12 cellular contexts compared by ENCODE assay signal in genomic region chr1:84247425-84248220, GRCh38. TPM values are rescaled to one million over a fixed set of nuclear protein-coding genes. Genes with fewer than 3 reads are reported as not detected.
DNase-seq lines count a peak whose midpoint lies in the region; ATAC-seq, FAIRE-seq and TF ChIP-seq lines count a peak whose summit lies in the region.
"Had no signal": no experiment of that assay in that cellular context is flagged by ENCODE, and none has a peak within 500 bp of the region (broad histone marks: within the 10 kb centered on the region; RNA-seq: fewer than 3 reads in every experiment).

No MANE protein-coding gene starts in this region.

- POLR2A ChIA-PET in K562 (lab: Yijun Ruan, JAX): interaction anchor here (0.7 to 1.7 kb wide), 2 partner anchors 10 to 12 kb away, joined by 3 to 4 read pairs; no protein-coding TSS in a partner anchor

- no peak for FAIRE-seq in K562 (lab: Jason Lieb, UNC)

- no peak for TF ChIP-seq POLR2A in K562 (conservative IDR thresholded peaks at IDR 0.05)

- peaks cover 3% of the 10 kb centered on the region for H3K36me3 Mint-ChIP-seq in memory B cell
- H3K36me3 Mint-ChIP-seq: brain had no signal

- no peak overlapping the region for H3K27ac Mint-ChIP-seq in memory B cell
- H3K27ac Mint-ChIP-seq: activated B cell treated with CpG ODN at 0.5 μM for 24 hours had no signal

- TF ChIP-seq EP300 in K562 (IDR thresholded peaks at IDR 0.05; ENCODE audit: low read length): 0 out of 2 replicates have a peak, but pooled peaks have one; percentile 12

- peaks cover 4% of the 10 kb centered on the region for H3K4me1 Mint-ChIP-seq in memory B cell
- H3K4me1 Mint-ChIP-seq: brain had no signal

- no peak for TF ChIP-seq RAD21 in K562 (CRISPR knock-in tag; conservative IDR thresholded peaks at IDR 0.05 in 1 of 2, IDR thresholded peaks at IDR 0.05 in 1 of 2)

- H3K27ac ChIP-seq in C4-2B: peak overlapping the region; percentile 28; the same call in 1 of the 2 replicates
- no peak overlapping the region; the same call in 2 of the 3 replicates for H3K27ac ChIP-seq in K562 (ENCODE audit: extremely low read depth, low read depth, low read length)
- H3K27ac ChIP-seq in Karpas-422 (ENCODE audit: low read length): no peak overlapping the region
- no peak overlapping the region for H3K27ac ChIP-seq in right cardiac atrium (ENCODE audit: low read length)
- H3K27ac ChIP-seq: neutrophil had no signal

- H3K36me3 ChIP-seq in K562 (ENCODE audit: control insufficient read depth, insufficient read depth, low read length) (no peaks in the 10 kb centered on the region), Karpas-422 (ENCODE audit: insufficient read depth, low read length) (no peaks in the 10 kb centered on the region)
- H3K36me3 ChIP-seq: neutrophil had no signal

- H3K4me3 Mint-ChIP-seq in memory B cell: peak overlapping the region; percentile 3
- H3K4me3 Mint-ChIP-seq: activated B cell treated with CpG ODN at 0.5 μM for 24 hours, brain had no signal

- H2AFZ ChIP-seq in K562 (ENCODE audit: low read depth, low read length) (peak overlapping the region; percentile 29; the same call in 1 of the 2 replicates), Karpas-422 (ENCODE audit: low read length) (no peak overlapping the region)

- TF ChIP-seq CTCF in C4-2B (conservative IDR thresholded peaks at IDR 0.05): no peak
- TF ChIP-seq CTCF in K562 (IDR thresholded peaks at IDR 0.05 in 2 of 3, conservative IDR thresholded peaks at IDR 0.05 in 1 of 3; ENCODE audit: insufficient read depth in 2 of 3, low read depth in 1 of 3, low read length in 3 of 3): no peak

- H3K79me2 ChIP-seq in K562 (ENCODE audit: control insufficient read depth, insufficient read depth, low read length) (no peaks in the 10 kb centered on the region), Karpas-422 (ENCODE audit: low read length) (no peaks in the 10 kb centered on the region)

- in situ Hi-C loops in K562 (cut with MboI): no loop called here

- H3K9ac ChIP-seq in K562 (ENCODE audit: insufficient read depth in 1 of 2, low read depth in 2 of 2, low read length in 2 of 2) (no peak overlapping the region), Karpas-422 (ENCODE audit: low read length) (no peak overlapping the region)

- H3K4me2 ChIP-seq in K562 (ENCODE audit: insufficient read depth, low read length) (peak overlapping the region; percentile 13; the same call in 1 of the 2 replicates), Karpas-422 (ENCODE audit: low read depth, low read length, poor library complexity, severe bottlenecking) (no peak overlapping the region)

- intact Hi-C loops in K562 (cut with micrococcal nuclease): no loop called here
- intact Hi-C loops in right cardiac atrium (cut with DNase I): no loop called here

- H3K4me1 ChIP-seq in K562 (replicated peaks in 1 of 2; ENCODE audit: control insufficient read depth in 2 of 2, insufficient read depth in 2 of 2, low read length in 2 of 2) (no peaks in the 10 kb centered on the region; a peak in 2 of 5 replicates), Karpas-422 (ENCODE audit: low read length) (peaks cover 18% of the 10 kb centered on the region), right cardiac atrium (ENCODE audit: control insufficient read depth, insufficient read depth, low read length) (no peaks in the 10 kb centered on the region)

- H3K9me1 ChIP-seq in K562 (ENCODE audit: control insufficient read depth, insufficient read depth, low read length): no peaks in the 10 kb centered on the region

- no peak overlapping the region for H3K4me3 ChIP-seq in K562
- H3K4me3 ChIP-seq in Karpas-422 (ENCODE audit: low read length): no peak overlapping the region
- no peak overlapping the region for H3K4me3 ChIP-seq in right cardiac atrium (ENCODE audit: low read length)

- H3K9me3 ChIP-seq in K562 (replicated peaks; ENCODE audit: control insufficient read depth, insufficient read depth, low read depth, low read length) (no peaks in the 10 kb centered on the region), Karpas-422 (ENCODE audit: low read length) (no peaks in the 10 kb centered on the region), right cardiac atrium (ENCODE audit: control insufficient read depth, low read length) (no peaks in the 10 kb centered on the region)
- H3K9me3 ChIP-seq: neutrophil had no signal

- 7% methylated on average over 11 of the region's 11 CpGs for WGBS in K562 (ENCODE audit: insufficient coverage, low coverage, missing lambda C conversion rate)
- WGBS in right cardiac atrium: 92% methylated on average over 11 of the region's 11 CpGs

- H3K9me2 ChIP-seq in Karpas-422 (replicated peaks; ENCODE audit: insufficient read depth, low read length): no peaks in the 10 kb centered on the region

- H3K27me3 Mint-ChIP-seq in memory B cell: no peaks in the 10 kb centered on the region
- H3K27me3 Mint-ChIP-seq: activated B cell treated with CpG ODN at 0.5 μM for 24 hours, brain had no signal

- CTCF ChIA-PET in K562 (lab: Yijun Ruan, JAX; ENCODE audit: low intra/inter-chr PET ratio): no interaction called here

- H4K20me1 ChIP-seq in K562 (replicated peaks; ENCODE audit: control insufficient read depth, insufficient read depth, low read length): no peaks in the 10 kb centered on the region
- H4K20me1 ChIP-seq in Karpas-422 (ENCODE audit: insufficient read depth, low read depth, low read length): no peaks in the 10 kb centered on the region

- DNase-seq in HS-27A (ENCODE audit: low read depth) (peak; percentile 55), K562 (ENCODE audit: extremely low read depth in 1 of 4, low spot score in 3 of 4) (peak; percentile 9 to 51 (median 24)), memory B cell (ENCODE audit: low spot score in 2 of 2) (no peak), Karpas-422 (no peak), right cardiac atrium (no peak)
- DNase-seq: activated B cell treated with CpG ODN at 0.5 μM for 24 hours, KBM-7 had no signal

- H3K9me3 Mint-ChIP-seq in memory B cell: peaks cover 8% of the 10 kb centered on the region

- ATAC-seq in K562 (peak; percentile 61), memory B cell (ENCODE audit: low read depth) (peak; percentile 50), GM18868 (IDR thresholded peaks at IDR 0.05; ENCODE audit: unreplicated experiment) (no peak), GM21390 (IDR thresholded peaks at IDR 0.05; ENCODE audit: unreplicated experiment) (no peak), right cardiac atrium (no peak)

- BruUV-seq in K562 (replicated peaks; lab: Mats Ljungman, UMichigan): no TSS peak

- H3K27me3 ChIP-seq in K562 (ENCODE audit: control insufficient read depth in 2 of 2, insufficient read depth in 2 of 2, low read length in 2 of 2) (no peaks in the 10 kb centered on the region), Karpas-422 (ENCODE audit: low read length) (no peaks in the 10 kb centered on the region), right cardiac atrium (ENCODE audit: control insufficient read depth, insufficient read depth) (no peaks in the 10 kb centered on the region)
- H3K27me3 ChIP-seq: neutrophil had no signal

TF ChIP-seq in K562, 482 proteins besides CTCF, POLR2A, EP300 and RAD21 (continues in another document):
- peak; percentile 48; the same call in 1 of the 2 replicates for TF ChIP-seq ATF7 (IDR thresholded peaks at IDR 0.05)
- peak; percentile 50 for TF ChIP-seq SOX6 (IDR thresholded peaks at IDR 0.05)
- TF ChIP-seq RCOR1 (IDR thresholded peaks at IDR 0.05; ENCODE audit: borderline replicate concordance in 1 of 2, low read depth in 2 of 2, low read length in 2 of 2): peak in 1 of 2 experiments; percentile 24; a peak in 1 of 4 replicates
- no peak for TF ChIP-seq ELF2 (CRISPR knock-in tag; IDR thresholded peaks at IDR 0.05)
- peak; percentile 63; the same call in 1 of the 2 replicates for TF ChIP-seq GATA2 (CRISPR knock-in tag; IDR thresholded peaks at IDR 0.05)

RNA-seq across cellular contexts. Expression of gene SAMD13, which starts 53.9 kb away (rescaled TPM):
- 1.5 TPM in 1 of 2 replicates, not detected in the other for total RNA-seq in K562 (2011; cell fraction: chromatin; rRNA removed; ENCODE audit: low replicate concordance)
- total RNA-seq in K562 (2011; cell fraction: nucleolus; rRNA removed): 0.39 TPM in 1 of 2 replicates, not detected in the other
- total RNA-seq in K562 (2011; cell fraction: nucleoplasm; rRNA removed): 1.1 TPM in 1 of 2 replicates, not detected in the other
- 0.86 and 1.1 TPM in 2 replicates for total RNA-seq in K562 (2014; rRNA removed)
- 1.1 and 1.3 TPM in 2 replicates for total RNA-seq in K562 (2014; rRNA removed; fragmentation: Illumina TruSeq; extraction: Trizol)
- 1.2 and 1.3 TPM in 2 replicates for total RNA-seq in K562 (2015; rRNA removed; fragmentation: Illumina TruSeq; extraction: Trizol)
- 0.56 and 0.78 TPM in 2 replicates for total RNA-seq in K562 (2021)
- polyA plus RNA-seq in K562 (2011; rRNA removed): 0.39 and 0.96 TPM in 2 replicates
- 0.09 and 0.21 TPM in 2 replicates for polyA plus RNA-seq in K562 (2011; cell fraction: cytosol; rRNA removed)
- 0.25 and 0.78 TPM in 2 replicates for polyA plus RNA-seq in K562 (2011; cell fraction: nucleus; rRNA removed)
- polyA plus RNA-seq in K562 (2012): 1.6 and 2.4 TPM in 2 replicates
- polyA plus RNA-seq in K562 (2014; fragmentation: Illumina TruSeq; extraction: Trizol): 1.1 and 1.2 TPM in 2 replicates
- under 1 TPM; 0.92 to 1.00 TPM for polyA plus RNA-seq in K562 (2014; fragmentation: Nextera tagmentation; extraction: Ambion mirVana)
- 1.7 and 2.7 TPM in 2 replicates for polyA plus RNA-seq in K562 (2014; rRNA removed)
- 0.42 and 1.3 TPM in 2 replicates for polyA minus RNA-seq in K562 (2011; rRNA and poly(A)+ RNA removed)
- polyA minus RNA-seq in K562 (2011; cell fraction: cytosol; rRNA and poly(A)+ RNA removed): not detected in 2 replicates
- 0.40 TPM in 1 of 2 replicates, not detected in the other for polyA minus RNA-seq in K562 (2011; cell fraction: nucleus; rRNA and poly(A)+ RNA removed)
- 1.6 and 3.1 TPM in 2 replicates for total RNA-seq in Karpas-422 (2014; rRNA removed; shearing (Covaris generic); ENCODE audit: low replicate concordance)
- 1 to 10 TPM in 3 of 4 donors, under 1 TPM in 1; 0.92 to 2.9 (median 1.7) TPM for total RNA-seq in right cardiac atrium
- polyA plus RNA-seq in right cardiac atrium: 1.2 TPM

Comparison
In these comparisons a context has a peak if more than half of its experiments do, and no peak if none do; other contexts are left out.
1. DNase-seq: peak in HS-27A (single experiment) and K562 (4 of 4); none in memory B cell (0 of 2), Karpas-422 (single experiment) and right cardiac atrium (0 of 3).
2. ATAC-seq: peak in K562 (single experiment) and memory B cell (single experiment); none in GM18868 (single experiment), GM21390 (single experiment) and right cardiac atrium (0 of 2).